18 cellular contexts compared by ENCODE assay signal in the genomic region with DNA sequence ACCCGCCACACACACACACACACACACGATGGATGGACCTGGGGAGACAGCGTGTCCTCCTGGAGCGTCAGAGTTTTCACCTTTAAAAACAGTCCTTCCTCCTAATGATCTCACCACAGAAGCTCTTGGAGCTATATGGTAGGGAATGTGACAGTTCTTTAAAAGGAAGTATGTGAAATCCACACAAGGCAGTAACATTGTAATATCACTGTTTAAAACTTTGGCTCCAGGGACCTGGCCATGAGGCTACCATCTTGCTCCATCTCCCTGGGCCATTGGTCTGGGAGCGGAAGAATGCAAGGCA.
DNase-seq lines count a peak whose midpoint lies in the region; ATAC-seq, FAIRE-seq and TF ChIP-seq lines count a peak whose summit lies in the region.
"Had no signal": no experiment of that assay in that cellular context is flagged by ENCODE, and none has a peak within 500 bp of the region (broad histone marks: within the 10 kb centered on the region; RNA-seq: fewer than 3 reads in every experiment).

No MANE protein-coding gene starts in this region.

- no peak for TF ChIP-seq EP300 in HepG2 (IDR thresholded peaks at IDR 0.05; ENCODE audit: low read depth in 2 of 2, low read length in 2 of 2)
- no peak for TF ChIP-seq EP300 in HepG2 (CRISPR knock-in tag; IDR thresholded peaks at IDR 0.05; ENCODE audit: borderline replicate concordance)
- no peak for TF ChIP-seq EP300 in transverse colon (IDR thresholded peaks at IDR 0.05; ENCODE audit: low read depth)

- no peak overlapping the region for H2BK120ac ChIP-seq in mesendoderm (ENCODE audit: low read depth, low read length)

- no peaks in the 10 kb centered on the region for H3K79me1 ChIP-seq in mesendoderm (ENCODE audit: low read length)

- no peak overlapping the region for H3K23ac ChIP-seq in mesendoderm (ENCODE audit: low read length)

- H3K27ac ChIP-seq in HepG2 (ENCODE audit: extremely low read length, insufficient read depth, low read length) (peak overlapping the region; percentile 83), right lobe of liver (no peak overlapping the region), astrocyte (ENCODE audit: low read depth, low read length) (peak overlapping the region; percentile 94), mesendoderm (ENCODE audit: low read depth, low read length) (no peak overlapping the region), transverse colon (peak overlapping the region in 1 of 4 donors; percentile 17)
- H3K27ac ChIP-seq: HL-60, thoracic aorta had no signal

- no peaks in the 10 kb centered on the region for H3K27me3 Mint-ChIP-seq in astrocyte (ENCODE audit: low read depth, unreplicated experiment)
- H3K27me3 Mint-ChIP-seq: activated CD8-positive, alpha-beta memory T cell treated with anti-CD3 and anti-CD28 coated beads, Interleukin-2, amount 10 ng/mL, durations not matched to agents 7 days and 5 days; dendritic cell treated with granulocyte-macrophage colony-stimulating factor and Interleukin-4, amounts not matched to agents 40 ng/mL and 50 ng/mL, for 4 days had no signal

- WGBS in HepG2 (ENCODE audit: low lambda C conversion rate) = 85% methylated on average over 5 of the region's 5 CpGs
- WGBS in right lobe of liver (ENCODE audit: insufficient coverage, low coverage, low lambda C conversion rate, missing lambda C conversion rate) = 43% methylated on average over 2 of the region's 5 CpGs
- WGBS in mesendoderm (ENCODE audit: extremely low coverage, insufficient coverage, low lambda C conversion rate) = no CpG with 5 or more reads among the region's 5 CpGs
- WGBS in transverse colon (ENCODE audit: low coverage in 1 of 2), 2 donors = 94 to 100% methylated on average over 1 to 5 of the region's 5 CpGs

- peak overlapping the region; percentile 92 for H3K27ac Mint-ChIP-seq in astrocyte (ENCODE audit: unreplicated experiment)
- H3K27ac Mint-ChIP-seq: activated CD8-positive, alpha-beta memory T cell treated with anti-CD3 and anti-CD28 coated beads, Interleukin-2, amount 10 ng/mL, durations not matched to agents 7 days and 5 days; dendritic cell treated with granulocyte-macrophage colony-stimulating factor and Interleukin-4, amounts not matched to agents 40 ng/mL and 50 ng/mL, for 4 days had no signal

- H3K79me2 ChIP-seq in HepG2 (ENCODE audit: insufficient read depth, low read length) = peaks cover 69% of the 10 kb centered on the region
- peaks cover 42% of the 10 kb centered on the region for H3K79me2 ChIP-seq in astrocyte (ENCODE audit: insufficient read depth, low read length)
- no peaks in the 10 kb centered on the region for H3K79me2 ChIP-seq in mesendoderm (ENCODE audit: control insufficient read depth, insufficient read depth, low read length)

- no peak overlapping the region for H4K8ac ChIP-seq in mesendoderm (ENCODE audit: low read depth, low read length)

- H3K18ac ChIP-seq in mesendoderm (ENCODE audit: low read length) = no peak overlapping the region

- no peak overlapping the region for H3K4me3 Mint-ChIP-seq in astrocyte (ENCODE audit: unreplicated experiment)
- H3K4me3 Mint-ChIP-seq: activated CD8-positive, alpha-beta memory T cell treated with anti-CD3 and anti-CD28 coated beads, Interleukin-2, amount 10 ng/mL, durations not matched to agents 7 days and 5 days; dendritic cell treated with granulocyte-macrophage colony-stimulating factor and Interleukin-4, amounts not matched to agents 40 ng/mL and 50 ng/mL, for 4 days had no signal

- peaks cover 58% of the 10 kb centered on the region for H3K4me1 Mint-ChIP-seq in astrocyte (ENCODE audit: low read depth, unreplicated experiment)

- no peak overlapping the region for H3K4ac ChIP-seq in mesendoderm (ENCODE audit: low read depth, low read length)

- intact Hi-C loops in HepG2 (cut with micrococcal nuclease; ENCODE audit: unreplicated experiment) (loop anchor here (2.0 to 5.0 kb wide), 2 partner anchors 44 to 96 kb away; no protein-coding TSS in a partner anchor), right lobe of liver (cut with DNase I) (no loop called here), transverse colon (cut with DNase I; ENCODE audit: low total_unique reads) (no loop called here)

- in situ Hi-C loops in HepG2 (cut with HindIII; ENCODE audit: extremely low pct_ligation_motif_present, low pct_unique_long_range_greater_than_20kb) (no loop called here), transverse colon (cut with MboI; ENCODE audit: low pct_ligation_motif_present in 1 of 4, low pct_unique_long_range_greater_than_20kb in 1 of 4, low sequenced_read_pairs in 3 of 4) (loop anchor here in 1 of 4 donors (25.0 kb wide), 1 partner anchor 286 kb away; no protein-coding TSS in a partner anchor)

- no TSS peak for BruUV-seq in HepG2 (replicated peaks; lab: Mats Ljungman, UMichigan)

- H3K36me3 Mint-ChIP-seq in astrocyte (ENCODE audit: low read depth, unreplicated experiment) = peaks cover 10% of the 10 kb centered on the region

- H3K27me3 ChIP-seq in HepG2 (ENCODE audit: control insufficient read depth in 1 of 2, insufficient read depth in 2 of 2, low read length in 2 of 2) (no peaks in the 10 kb centered on the region), right lobe of liver (no peaks in the 10 kb centered on the region), astrocyte (ENCODE audit: insufficient read depth, low read length) (no peaks in the 10 kb centered on the region), mesendoderm (ENCODE audit: insufficient read depth, low read length, poor library complexity) (no peaks in the 10 kb centered on the region), transverse colon (no peaks in the 10 kb centered on the region)

- DNase-seq in HepG2 (ENCODE audit: low spot score) = no peak
- no peak for DNase-seq in right lobe of liver
- no peak for DNase-seq in astrocyte (ENCODE audit: low read depth)
- peak; percentile 59 for DNase-seq in mesendoderm
- no peak for DNase-seq in GM12891 (ENCODE audit: insufficient read length, low spot score)
- DNase-seq in stimulated activated CD4-positive, alpha-beta T cell treated with anti-CD3 and anti-CD28 coated beads, Interleukin-15, amount 100 ng/mL, for 24 hours = no peak
- DNase-seq in transverse colon = no peak
- DNase-seq: 8988T, DMS79 treated with DMSO at 0.1 percent for 48 hours, KG1, midbrain, NCI-H1105 treated with DMSO at 0.1 percent for 48 hours had no signal

- TF ChIP-seq POLR2A in HepG2 (IDR thresholded peaks at IDR 0.05; ENCODE audit: insufficient read depth in 1 of 2, low read depth in 2 of 2, low read length in 2 of 2) (no peak), right lobe of liver (IDR thresholded peaks at IDR 0.05) (no peak), GM12891 (IDR thresholded peaks at IDR 0.05; ENCODE audit: low read depth, low read length) (no peak; the same call in none of the 2 replicates), transverse colon (IDR thresholded peaks at IDR 0.05) (no peak)

- H2AK5ac ChIP-seq in mesendoderm (ENCODE audit: low read length) = no peak overlapping the region

- H3K56ac ChIP-seq in mesendoderm (ENCODE audit: low read length) = no peak overlapping the region

- H3K36me3 ChIP-seq in HepG2 (replicated peaks in 1 of 2; ENCODE audit: control insufficient read depth in 1 of 2, insufficient read depth in 2 of 2, low read length in 2 of 2) (peaks cover 18 to 39% of the 10 kb centered on the region in 2 experiments; a peak in 4 of 5 replicates), right lobe of liver (no peaks in the 10 kb centered on the region), astrocyte (ENCODE audit: insufficient read depth, low read length) (peaks cover 4% of the 10 kb centered on the region), mesendoderm (ENCODE audit: control insufficient read depth, insufficient read depth, low read length) (no peaks in the 10 kb centered on the region), transverse colon (peaks cover 0 to 3% (median 0%) of the 10 kb centered on the region in 4 donors)
- H3K36me3 ChIP-seq: thoracic aorta had no signal

- H3K4me1 ChIP-seq in HepG2 (ENCODE audit: insufficient read depth, low read length) = peaks cover 96% of the 10 kb centered on the region
- no peaks in the 10 kb centered on the region for H3K4me1 ChIP-seq in right lobe of liver
- peaks cover 42% of the 10 kb centered on the region for H3K4me1 ChIP-seq in astrocyte (ENCODE audit: insufficient read depth, low read length)
- no peaks in the 10 kb centered on the region for H3K4me1 ChIP-seq in mesendoderm (ENCODE audit: control insufficient read depth, low read depth, low read length)
- peaks cover 5 to 36% (median 33%) of the 10 kb centered on the region in 4 donors for H3K4me1 ChIP-seq in transverse colon

- peak overlapping the region; percentile 75 for H3K4me2 ChIP-seq in HepG2 (ENCODE audit: low read depth, low read length)
- H3K4me2 ChIP-seq in astrocyte (ENCODE audit: low read length) = peak overlapping the region; percentile 75
- no peak overlapping the region for H3K4me2 ChIP-seq in mesendoderm (ENCODE audit: low read length)

- 0 out of 6 replicates have a peak overlapping the region, but pooled peaks of 1 of the 3 experiments have one; percentile 51 for H3K4me3 ChIP-seq in HepG2 (replicated peaks in 1 of 3; ENCODE audit: insufficient read depth in 1 of 3, low read depth in 2 of 3, low read length in 3 of 3)
- H3K4me3 ChIP-seq in right lobe of liver = no peak overlapping the region
- H3K4me3 ChIP-seq in astrocyte (ENCODE audit: insufficient read depth, low read depth, low read length) = peak overlapping the region; percentile 0
- no peak overlapping the region for H3K4me3 ChIP-seq in mesendoderm (ENCODE audit: low read length)
- no peak overlapping the region for H3K4me3 ChIP-seq in transverse colon
- H3K4me3 ChIP-seq: thoracic aorta had no signal

- no peak overlapping the region for H2BK15ac ChIP-seq in mesendoderm (replicated peaks; ENCODE audit: low read depth)

- POLR2A ChIA-PET in HepG2 (lab: Yijun Ruan, JAX) = interaction anchor here (0.9 to 4.2 kb wide), 27 partner anchors 8 to 741 kb away, joined by 3 to 81 read pairs (median 6); a partner anchor contains a TSS

- FAIRE-seq in HepG2 (lab: Jason Lieb, UNC) (no peak), astrocyte (lab: Jason Lieb, UNC) (no peak), GM12891 (lab: Jason Lieb, UNC) (no peak)
- FAIRE-seq: islet of Langerhans had no signal

- TF ChIP-seq RAD21 in HepG2 (CRISPR knock-in tag; IDR thresholded peaks at IDR 0.05) = no peak

- peaks cover 4% of the 10 kb centered on the region for H3K9me3 Mint-ChIP-seq in astrocyte (ENCODE audit: unreplicated experiment)

- H4K20me1 ChIP-seq in HepG2 (ENCODE audit: insufficient read depth, low read length) = no peaks in the 10 kb centered on the region
- no peaks in the 10 kb centered on the region for H4K20me1 ChIP-seq in astrocyte (ENCODE audit: insufficient read depth, low read length)

- peak overlapping the region; percentile 73; the same call in 1 of the 2 replicates for H3K9ac ChIP-seq in HepG2 (ENCODE audit: insufficient read depth, low read depth, low read length)
- peak overlapping the region; percentile 76 for H3K9ac ChIP-seq in astrocyte (ENCODE audit: low read length)
- H3K9ac ChIP-seq in mesendoderm (ENCODE audit: low read length) = no peak overlapping the region

- CTCF ChIA-PET in HepG2 (lab: Yijun Ruan, JAX; ENCODE audit: low intra/inter-chr PET ratio, low total read pairs) = no interaction called here

- H2AFZ ChIP-seq in HepG2 (ENCODE audit: low read length) (no peak overlapping the region), astrocyte (ENCODE audit: low read depth, low read length) (no peak overlapping the region)

- H3K9me3 ChIP-seq in HepG2 (ENCODE audit: low read length) = peaks cover 7% of the 10 kb centered on the region
- no peaks in the 10 kb centered on the region for H3K9me3 ChIP-seq in right lobe of liver
- peaks cover under 1% of the 10 kb centered on the region for H3K9me3 ChIP-seq in astrocyte (ENCODE audit: insufficient read depth, low read depth, low read length)
- peaks cover 0 to 1% of the 10 kb centered on the region in 2 donors for H3K9me3 ChIP-seq in transverse colon
- H3K9me3 ChIP-seq: thoracic aorta had no signal

- TF ChIP-seq CTCF in HepG2 (CRISPR knock-in tag; IDR thresholded peaks at IDR 0.05) (no peak), right lobe of liver (IDR thresholded peaks at IDR 0.05) (no peak), astrocyte (IDR thresholded peaks at IDR 0.05; ENCODE audit: insufficient read depth, low read depth, low read length) (no peak), transverse colon (IDR thresholded peaks at IDR 0.05) (no peak)

- no peak for ATAC-seq in HepG2
- ATAC-seq in right lobe of liver = no peak
- no peak for ATAC-seq in GM21717 (IDR thresholded peaks at IDR 0.05; ENCODE audit: unreplicated experiment)

- no peak overlapping the region for H4K5ac ChIP-seq in mesendoderm (ENCODE audit: low read length)

- no peak overlapping the region for H2BK5ac ChIP-seq in mesendoderm (ENCODE audit: low read length)

Comparison
In these comparisons a context has a peak if more than half of its experiments do, and no peak if none do; other contexts are left out.
1. H3K27ac ChIP-seq: peak in HepG2 (single experiment) and astrocyte (single experiment); none in right lobe of liver (0 of 3) and mesendoderm (single experiment).